18 cellular contexts compared by ENCODE assay signal in the genomic region with DNA sequence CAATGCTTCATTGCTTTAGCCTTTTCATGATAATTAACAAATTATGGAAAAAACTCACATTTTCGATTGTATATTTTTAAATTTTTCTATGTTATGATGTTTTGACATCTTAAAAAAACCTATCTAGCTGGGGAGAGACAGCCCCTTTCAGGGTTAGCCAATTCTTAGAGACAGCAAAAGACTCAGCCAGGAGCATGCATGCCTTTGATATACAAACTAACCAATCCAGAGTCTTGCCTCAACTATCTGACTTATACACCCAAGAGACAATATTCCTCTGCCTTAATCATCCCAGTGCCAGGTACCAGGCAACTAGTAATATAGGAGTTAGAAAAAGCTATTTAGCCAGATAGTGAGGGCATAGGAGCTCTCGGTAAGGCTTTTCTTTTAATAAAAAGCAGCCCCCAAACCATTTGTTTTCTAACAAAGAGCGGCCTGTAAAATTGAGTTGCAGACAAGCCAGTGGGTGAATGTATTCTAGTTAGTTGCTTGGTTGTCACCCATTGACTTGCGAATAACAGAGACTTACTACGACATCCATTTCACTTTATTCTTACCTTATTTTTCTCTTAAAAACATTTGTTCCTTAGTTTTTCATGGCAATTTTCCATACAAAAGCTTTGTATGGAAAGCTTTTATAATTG.
A peak's percentile ranks its signal among the peaks of the same experiment; 100 is the strongest.
DNase-seq lines count a peak whose midpoint lies in the region; ATAC-seq, FAIRE-seq and TF ChIP-seq lines count a peak whose summit lies in the region.
"Had no signal": no experiment of that assay in that cellular context is flagged by ENCODE, and none has a peak within 500 bp of the region (broad histone marks: within the 10 kb centered on the region; RNA-seq: fewer than 3 reads in every experiment).

No MANE protein-coding gene starts in this region.

- no peak overlapping the region for H3K4me3 ChIP-seq in H7 (ENCODE audit: insufficient read depth, low read depth, low read length)
- no peak overlapping the region for H3K4me3 ChIP-seq in K562
- H3K4me3 ChIP-seq in iPS-20b (ENCODE audit: low read length): peak overlapping the region; percentile 1; the same call in 1 of the 2 replicates

- no TSS peak for BruUV-seq in K562 (replicated peaks; lab: Mats Ljungman, UMichigan)

- no peaks in the 10 kb centered on the region for H3K27me3 ChIP-seq in H7 (ENCODE audit: control insufficient read depth, insufficient read depth, low read length)
- no peaks in the 10 kb centered on the region for H3K27me3 ChIP-seq in K562 (ENCODE audit: control insufficient read depth in 2 of 2, insufficient read depth in 2 of 2, low read length in 2 of 2)
- H3K27me3 ChIP-seq in iPS-20b (ENCODE audit: insufficient read depth, low read length): no peaks in the 10 kb centered on the region

- H3K9me1 ChIP-seq in K562 (ENCODE audit: control insufficient read depth, insufficient read depth, low read length): no peaks in the 10 kb centered on the region

- ATAC-seq in K562 (no peak), GM21786 (IDR thresholded peaks at IDR 0.05; ENCODE audit: unreplicated experiment) (no peak)

- WGBS in K562 (ENCODE audit: insufficient coverage, low coverage, missing lambda C conversion rate): 64% methylated on average over 5 of the region's 5 CpGs

- in situ Hi-C loops in K562 (cut with MboI): no loop called here

- H3K9me3 ChIP-seq in K562 (replicated peaks; ENCODE audit: control insufficient read depth, insufficient read depth, low read depth, low read length) (no peaks in the 10 kb centered on the region), iPS-20b (ENCODE audit: insufficient read depth, low read depth, low read length) (no peaks in the 10 kb centered on the region)

- TF ChIP-seq CTCF in K562 (IDR thresholded peaks at IDR 0.05 in 2 of 3, conservative IDR thresholded peaks at IDR 0.05 in 1 of 3; ENCODE audit: insufficient read depth in 2 of 3, low read depth in 1 of 3, low read length in 3 of 3): no peak

- POLR2A ChIA-PET in K562 (lab: Yijun Ruan, JAX): interaction anchor here (1.0 kb wide), 1 partner anchor 23 kb away, joined by 3 read pairs; no protein-coding TSS in a partner anchor

- peak overlapping the region; percentile 65 for H2AFZ ChIP-seq in K562 (ENCODE audit: low read depth, low read length)

- H4K20me1 ChIP-seq in K562 (replicated peaks; ENCODE audit: control insufficient read depth, insufficient read depth, low read length): no peaks in the 10 kb centered on the region

- intact Hi-C loops in K562 (cut with micrococcal nuclease): no loop called here

- CTCF ChIA-PET in K562 (lab: Yijun Ruan, JAX; ENCODE audit: low intra/inter-chr PET ratio): interaction anchor here (0.7 kb wide), 1 partner anchor 59 kb away, joined by 3 read pairs; no protein-coding TSS in a partner anchor

- TF ChIP-seq RAD21 in K562 (CRISPR knock-in tag; conservative IDR thresholded peaks at IDR 0.05 in 1 of 2, IDR thresholded peaks at IDR 0.05 in 1 of 2): no peak

- TF ChIP-seq EP300 in K562 (IDR thresholded peaks at IDR 0.05; ENCODE audit: low read length): no peak

- no peaks in the 10 kb centered on the region for H3K79me2 ChIP-seq in K562 (ENCODE audit: control insufficient read depth, insufficient read depth, low read length)

- H3K9ac ChIP-seq in K562 (ENCODE audit: insufficient read depth in 1 of 2, low read depth in 2 of 2, low read length in 2 of 2) (no peak overlapping the region), iPS-20b (ENCODE audit: low read depth, low read length) (no peak overlapping the region; the same call in 1 of the 2 replicates)

- peak; percentile 24 for DNase-seq in ELF-1 (ENCODE audit: low read depth, low spot score)
- peak; percentile 39 for DNase-seq in H7
- DNase-seq in K562 (ENCODE audit: extremely low read depth in 1 of 4, low spot score in 3 of 4): no peak
- DNase-seq in cortex of kidney (lab: John Stamatoyannopoulos, UW): no peak
- no peak for DNase-seq in NCI-H748 (lab: John Stamatoyannopoulos, UW; ENCODE audit: unreplicated experiment)
- DNase-seq: C1 segment of cervical spinal cord; CD4-positive, alpha-beta memory T cell; COR-L47; DMS153; EL; GDM1 had no signal

- no peak overlapping the region for H3K4me2 ChIP-seq in K562 (ENCODE audit: insufficient read depth, low read length)

- no peak for FAIRE-seq in K562 (lab: Jason Lieb, UNC)
- FAIRE-seq: A204.1, D721Med, GM12892, GM19239, H54 had no signal

- H3K36me3 ChIP-seq in H7 (replicated peaks; ENCODE audit: control insufficient read depth, insufficient read depth, low read length): no peaks in the 10 kb centered on the region
- no peaks in the 10 kb centered on the region for H3K36me3 ChIP-seq in K562 (ENCODE audit: control insufficient read depth, insufficient read depth, low read length)
- no peaks in the 10 kb centered on the region for H3K36me3 ChIP-seq in iPS-20b (ENCODE audit: insufficient read depth, low read depth, low read length)

- H3K27ac ChIP-seq in K562 (ENCODE audit: extremely low read depth, low read depth, low read length) (no peak overlapping the region), iPS-20b (ENCODE audit: low read length) (no peak overlapping the region)

- no peak for TF ChIP-seq POLR2A in K562 (conservative IDR thresholded peaks at IDR 0.05)

- peaks cover 0 to 9% of the 10 kb centered on the region in 2 experiments; a peak in 3 of 5 replicates for H3K4me1 ChIP-seq in K562 (replicated peaks in 1 of 2; ENCODE audit: control insufficient read depth in 2 of 2, insufficient read depth in 2 of 2, low read length in 2 of 2)
- peaks cover 22% of the 10 kb centered on the region for H3K4me1 ChIP-seq in iPS-20b (ENCODE audit: insufficient read depth, low read length)

TF ChIP-seq in K562, 482 proteins besides CTCF, POLR2A, EP300 and RAD21:
- TF ChIP-seq ZSCAN32 (CRISPR knock-in tag; IDR thresholded peaks at IDR 0.05): no peak
- TF ChIP-seq CBFA2T3 (IDR thresholded peaks at IDR 0.05): peak; percentile 17; the same call in 1 of the 2 replicates
- TF ChIP-seq HSF4 (CRISPR knock-in tag; IDR thresholded peaks at IDR 0.05; ENCODE audit: borderline replicate concordance): no peak

Comparison
In these comparisons a context has a peak if more than half of its experiments do, and no peak if none do; other contexts are left out.
1. DNase-seq: peak in ELF-1 (single experiment) and H7 (single experiment); none in K562 (0 of 4), cortex of kidney (single experiment) and NCI-H748 (single experiment).